9 cellular contexts compared by ENCODE assay signal in the genomic region with DNA sequence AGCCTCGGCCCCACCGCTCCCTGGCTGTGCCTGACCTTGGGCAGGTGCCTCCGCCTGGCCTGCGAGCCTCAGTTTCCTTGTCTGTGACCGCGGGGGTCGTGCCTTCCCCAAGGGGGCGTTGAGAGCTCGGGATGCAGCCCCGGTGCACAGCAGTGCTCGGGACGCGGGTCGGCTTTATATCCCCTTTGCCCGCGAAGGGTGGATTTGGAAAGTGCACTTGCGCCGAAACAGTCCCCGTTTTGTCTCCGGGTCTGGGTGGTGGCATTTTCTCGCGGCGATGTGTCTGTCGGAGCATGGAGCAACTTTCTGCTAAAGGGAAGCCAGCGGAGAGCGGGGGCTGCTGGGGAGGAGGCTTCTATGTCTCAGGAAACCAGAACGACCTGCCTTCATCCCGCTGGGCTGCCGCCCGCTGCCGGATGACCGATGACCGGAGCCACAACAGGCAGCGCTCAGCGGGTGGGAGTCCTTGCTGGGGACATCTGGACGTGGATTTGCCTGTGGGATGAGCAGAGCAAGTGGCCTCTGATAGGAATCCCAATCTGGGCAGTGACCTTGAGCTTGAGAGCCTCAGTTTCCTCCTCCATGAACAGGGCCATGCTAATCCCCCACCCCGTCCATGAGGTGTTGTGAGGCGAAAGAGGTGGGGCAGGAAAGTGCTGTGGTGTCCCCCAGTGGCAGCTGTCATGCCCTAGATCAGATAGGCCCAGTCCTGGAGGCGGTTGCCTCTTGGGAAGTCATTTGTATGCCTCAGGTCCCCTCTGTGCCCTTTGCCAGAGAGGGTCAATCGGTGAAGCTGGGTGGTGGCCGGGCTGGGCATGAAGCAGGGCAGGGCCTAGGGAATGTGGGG. TPM values are rescaled to one million over a fixed set of nuclear protein-coding genes. Genes with fewer than 3 reads are reported as not detected.
DNase-seq lines count a peak whose midpoint lies in the region; ATAC-seq, FAIRE-seq and TF ChIP-seq lines count a peak whose summit lies in the region.
"Had no signal": no experiment of that assay in that cellular context is flagged by ENCODE, and none has a peak within 500 bp of the region (broad histone marks: within the 10 kb centered on the region; RNA-seq: fewer than 3 reads in every experiment).

No MANE protein-coding gene starts in this region.

- POLR2A ChIA-PET in activated CD4-positive, alpha-beta T cell treated with anti-CD3 and anti-CD28 coated beads for 36 hours (lab: Charles Lee), result no interaction called here

- peak; percentile 14 for ATAC-seq in activated CD4-positive, alpha-beta T cell treated with anti-CD3 and anti-CD28 coated beads for 36 hours
- ATAC-seq in HG03108 (IDR thresholded peaks at IDR 0.05; ENCODE audit: unreplicated experiment), result no peak

- H3K27me3 Mint-ChIP-seq in activated CD4-positive, alpha-beta T cell treated with anti-CD3 and anti-CD28 coated beads for 36 hours, result no peaks in the 10 kb centered on the region

- peak overlapping the region; percentile 83 for H3K4me3 Mint-ChIP-seq in activated CD4-positive, alpha-beta T cell treated with anti-CD3 and anti-CD28 coated beads for 36 hours

- H3K4me1 Mint-ChIP-seq in activated CD4-positive, alpha-beta T cell treated with anti-CD3 and anti-CD28 coated beads for 36 hours, result peaks cover 75% of the 10 kb centered on the region

- FAIRE-seq in urothelium cell line (lab: Jason Lieb, UNC), result no peak

- in situ Hi-C loops in transverse colon (cut with MboI; ENCODE audit: low pct_ligation_motif_present in 1 of 4, low pct_unique_long_range_greater_than_20kb in 1 of 4, low sequenced_read_pairs in 3 of 4), result no loop called here

- peaks cover 27% of the 10 kb centered on the region for H3K36me3 Mint-ChIP-seq in activated CD4-positive, alpha-beta T cell treated with anti-CD3 and anti-CD28 coated beads for 36 hours (ENCODE audit: low read depth)

- H3K4me1 ChIP-seq in mucosa of rectum (ENCODE audit: control insufficient read depth in 2 of 2, insufficient read depth in 2 of 2, low read length in 2 of 2) (no peaks in the 10 kb centered on the region), transverse colon (peaks cover 0 to 8% (median 6%) of the 10 kb centered on the region in 4 donors)

- TF ChIP-seq POLR2A in transverse colon (IDR thresholded peaks at IDR 0.05), result no peak

- CTCF ChIA-PET in activated CD4-positive, alpha-beta T cell treated with anti-CD3 and anti-CD28 coated beads for 36 hours (lab: Charles Lee), result interaction anchor here (0.5 to 1.2 kb wide), 5 partner anchors 38 to 1318 kb away, joined by 3 to 4 read pairs (median 4); no protein-coding TSS in a partner anchor

- H3K27ac ChIP-seq in caudate nucleus (ENCODE audit: low read depth, low read length) (peak overlapping the region; percentile 67), mucosa of rectum (ENCODE audit: low read depth in 2 of 2, low read length in 2 of 2) (no peak overlapping the region), transverse colon (peak overlapping the region in 2 of 4 donors; percentile 15 to 49)
- H3K27ac ChIP-seq: C4-2B had no signal

- H3K27ac Mint-ChIP-seq in activated CD4-positive, alpha-beta T cell treated with anti-CD3 and anti-CD28 coated beads for 36 hours, result peak overlapping the region; percentile 73

- H3K36me3 ChIP-seq in mucosa of rectum (ENCODE audit: control insufficient read depth in 2 of 2, insufficient read depth in 2 of 2, low read length in 2 of 2), result no peaks in the 10 kb centered on the region
- H3K36me3 ChIP-seq in transverse colon, result no peaks in the 10 kb centered on the region

- no peak for TF ChIP-seq EP300 in transverse colon (IDR thresholded peaks at IDR 0.05; ENCODE audit: low read depth)

- intact Hi-C loops in activated CD4-positive, alpha-beta T cell treated with anti-CD3 and anti-CD28 coated beads for 36 hours (cut with DNase I, micrococcal nuclease), result loop anchor here in 1 of 2 experiments (1.0 kb wide), 2 partner anchors 124 to 180 kb away; a partner anchor contains a TSS
- intact Hi-C loops in transverse colon (cut with DNase I; ENCODE audit: low total_unique reads), result no loop called here

- H3K9me3 ChIP-seq in mucosa of rectum (ENCODE audit: control insufficient read depth in 2 of 2, low read length in 2 of 2) (no peaks in the 10 kb centered on the region), transverse colon (no peaks in the 10 kb centered on the region)

- H3K9me3 Mint-ChIP-seq in activated CD4-positive, alpha-beta T cell treated with anti-CD3 and anti-CD28 coated beads for 36 hours (ENCODE audit: low read depth), result no peaks in the 10 kb centered on the region

- 27% methylated on average over 38 of the region's 41 CpGs; no CpG with 5 or more reads in 1 of the 2 donors for WGBS in transverse colon (ENCODE audit: low coverage in 1 of 2), 2 donors

- peak; percentile 59 for DNase-seq in activated CD4-positive, alpha-beta T cell treated with anti-CD3 and anti-CD28 coated beads for 36 hours
- no peak for DNase-seq in activated CD4-positive, alpha-beta T cell treated with anti-CD3 and anti-CD28 coated beads for 1 hour
- DNase-seq in caudate nucleus (lab: John Stamatoyannopoulos, UW), result peak in 4 of 61 donors; percentile 31 to 41 (median 36)
- no peak for DNase-seq in transverse colon
- no peak for DNase-seq in SHP77 (lab: John Stamatoyannopoulos, UW)
- no peak for DNase-seq in urothelium cell line (ENCODE audit: low spot score)

- no peak overlapping the region for H3K9ac ChIP-seq in mucosa of rectum (ENCODE audit: low read depth in 1 of 2, low read length in 2 of 2)

- no peak for TF ChIP-seq CTCF in transverse colon (IDR thresholded peaks at IDR 0.05)

- H3K4me3 ChIP-seq in mucosa of rectum (ENCODE audit: low read length in 2 of 2), result peak overlapping the region; percentile 37 to 62
- peak overlapping the region in 3 of 4 donors; percentile 13 to 50 (median 30) for H3K4me3 ChIP-seq in transverse colon

- H3K27me3 ChIP-seq in mucosa of rectum (ENCODE audit: control insufficient read depth in 2 of 2, insufficient read depth in 2 of 2, low read length in 2 of 2), result peaks cover 13 to 14% of the 10 kb centered on the region in 2 donors
- H3K27me3 ChIP-seq in transverse colon, result peaks cover 38% of the 10 kb centered on the region

RNA-seq across cellular contexts. Expression of a gene that starts 0.7 kb away (rescaled TPM):
- total RNA-seq in activated CD4-positive, alpha-beta T cell treated with anti-CD3 and anti-CD28 coated beads for 36 hours, result 10 to 100 TPM; 12.3 to 16.9 TPM
- total RNA-seq in transverse colon, result 1 to 10 TPM in 1 of 4 donors, under 1 TPM in 3; 0.20 to 1.5 (median 0.74) TPM

Comparison
In these comparisons a context has a peak if more than half of its experiments do, and no peak if none do; other contexts are left out.
1. RNA of a gene that starts 0.7 kb away (total RNA-seq): 12.3 to 16.9 TPM in activated CD4-positive, alpha-beta T cell treated with anti-CD3 and anti-CD28 coated beads for 36 hours; 0.20 to 1.5 TPM in transverse colon; every median in the first group is over 4 times any median in the second.